ENCODE assay signal across 22 cellular contexts in genomic region chr10:23449677-23450220, GRCh38. TPM values are rescaled to one million over a fixed set of nuclear protein-coding genes. Genes with fewer than 3 reads are reported as not detected.
DNase-seq lines count a peak whose midpoint lies in the region; ATAC-seq lines count a peak whose summit lies in the region.
"Had no signal": no experiment of that assay in that cellular context is flagged by ENCODE, and none has a peak within 500 bp of the region (broad histone marks: within the 10 kb centered on the region; RNA-seq: fewer than 3 reads in every experiment).

No MANE protein-coding gene starts in this region.

- no peak for ATAC-seq in naive thymus-derived CD4-positive, alpha-beta T cell
- no peak for ATAC-seq in HG03432 (IDR thresholded peaks at IDR 0.05; ENCODE audit: unreplicated experiment)
- ATAC-seq: gastroesophageal sphincter, left colon, WTC11 had no signal

- peak overlapping the region; percentile 57 to 98 (median 79) for H3K4me2 ChIP-seq in BLaER1 treated with 17β-estradiol and CSF1 and Interleukin-3, amounts not matched to agents 10 nM and 100 nM

- H3K27ac Mint-ChIP-seq in CD8-positive, alpha-beta memory T cell: peak overlapping the region in 6 of 8 donors; percentile 50 to 70 (median 60)
- H3K27ac Mint-ChIP-seq in activated T-helper 1 cell treated with anti-CD3 and anti-CD28 coated beads, Interleukin-12 subunit alpha, Interleukin-12 subunit beta, Interleukin-2, Interleukin-4 antibody, amounts not matched to agents 30 ng/mL and 10 ng/mL and 1 ng/mL, durations not matched to agents 14 hours and 24 hours and 36 hours: peak overlapping the region; percentile 88
- peak overlapping the region in 7 of 9 donors; percentile 47 to 91 (median 83) for H3K27ac Mint-ChIP-seq in naive thymus-derived CD4-positive, alpha-beta T cell
- H3K27ac Mint-ChIP-seq: WTC11 had no signal

- POLR2A ChIA-PET in CD8-positive, alpha-beta memory T cell (lab: Charles Lee): interaction anchor here (1.4 kb wide), 1 partner anchor 11 kb away, joined by 7 read pairs; the partner anchor contains the start of gene OTUD1
- POLR2A ChIA-PET in naive thymus-derived CD4-positive, alpha-beta T cell (lab: Charles Lee): interaction anchor here (0.6 kb wide), 1 partner anchor 1106 kb away, joined by 3 read pairs; no protein-coding TSS in a partner anchor

- peak overlapping the region in 2 of 10 experiments; percentile 0 to 4; a peak in 1 of 20 replicates for H3K4me3 ChIP-seq in BLaER1 treated with 17β-estradiol and CSF1 and Interleukin-3, amounts not matched to agents 10 nM and 100 nM
- H3K4me3 ChIP-seq in CD8-positive, alpha-beta memory T cell (ENCODE audit: low read length): no peak overlapping the region
- H3K4me3 ChIP-seq in naive thymus-derived CD4-positive, alpha-beta T cell (ENCODE audit: low read length): no peak overlapping the region
- H3K4me3 ChIP-seq: breast epithelium, gastroesophageal sphincter, right lobe of liver had no signal

- H3K9me3 Mint-ChIP-seq in CD8-positive, alpha-beta memory T cell: no peaks in the 10 kb centered on the region
- H3K9me3 Mint-ChIP-seq in activated T-helper 1 cell treated with anti-CD3 and anti-CD28 coated beads, Interleukin-12 subunit alpha, Interleukin-12 subunit beta, Interleukin-2, Interleukin-4 antibody, amounts not matched to agents 30 ng/mL and 10 ng/mL and 1 ng/mL, durations not matched to agents 14 hours and 24 hours and 36 hours: no peaks in the 10 kb centered on the region
- H3K9me3 Mint-ChIP-seq in naive thymus-derived CD4-positive, alpha-beta T cell: no peaks in the 10 kb centered on the region
- H3K9me3 Mint-ChIP-seq: WTC11 had no signal

- peaks cover 0 to 40% (median 0%) of the 10 kb centered on the region in 11 experiments; a peak in 4 of 22 replicates for H4K20me1 ChIP-seq in BLaER1 treated with 17β-estradiol and CSF1 and Interleukin-3, amounts not matched to agents 10 nM and 100 nM

- no peaks in the 10 kb centered on the region for H3K27me3 Mint-ChIP-seq in CD8-positive, alpha-beta memory T cell
- H3K27me3 Mint-ChIP-seq in activated T-helper 1 cell treated with anti-CD3 and anti-CD28 coated beads, Interleukin-12 subunit alpha, Interleukin-12 subunit beta, Interleukin-2, Interleukin-4 antibody, amounts not matched to agents 30 ng/mL and 10 ng/mL and 1 ng/mL, durations not matched to agents 14 hours and 24 hours and 36 hours (ENCODE audit: insufficient read depth): no peaks in the 10 kb centered on the region
- no peaks in the 10 kb centered on the region for H3K27me3 Mint-ChIP-seq in naive thymus-derived CD4-positive, alpha-beta T cell

- H3K27me3 ChIP-seq in BLaER1 treated with 17β-estradiol and CSF1 and Interleukin-3, amounts not matched to agents 10 nM and 100 nM: no peaks in the 10 kb centered on the region
- H3K27me3 ChIP-seq in CD8-positive, alpha-beta memory T cell (ENCODE audit: insufficient read depth, low read length, poor library complexity, severe bottlenecking): no peaks in the 10 kb centered on the region
- no peaks in the 10 kb centered on the region for H3K27me3 ChIP-seq in naive thymus-derived CD4-positive, alpha-beta T cell (ENCODE audit: control insufficient read depth in 2 of 2, insufficient read depth in 2 of 2, low read length in 2 of 2)
- H3K27me3 ChIP-seq: breast epithelium, gastroesophageal sphincter, right lobe of liver had no signal

- peaks cover 0 to 39% (median 7%) of the 10 kb centered on the region in 11 experiments; a peak in 12 of 22 replicates for H3K36me3 ChIP-seq in BLaER1 treated with 17β-estradiol and CSF1 and Interleukin-3, amounts not matched to agents 10 nM and 100 nM
- H3K36me3 ChIP-seq in CD8-positive, alpha-beta memory T cell (ENCODE audit: insufficient read depth, low read length): no peaks in the 10 kb centered on the region
- no peaks in the 10 kb centered on the region for H3K36me3 ChIP-seq in naive thymus-derived CD4-positive, alpha-beta T cell (ENCODE audit: control insufficient read depth in 2 of 3, insufficient read depth in 3 of 3, low read length in 3 of 3)
- H3K36me3 ChIP-seq: breast epithelium, right lobe of liver had no signal

- peak overlapping the region in 9 of 11 experiments; percentile 11 to 60 (median 24); a peak in 11 of 22 replicates for H3K9ac ChIP-seq in BLaER1 treated with 17β-estradiol and CSF1 and Interleukin-3, amounts not matched to agents 10 nM and 100 nM

- CTCF ChIA-PET in CD8-positive, alpha-beta memory T cell (lab: Charles Lee): no interaction called here
- CTCF ChIA-PET in naive thymus-derived CD4-positive, alpha-beta T cell (lab: Charles Lee): no interaction called here

- peak overlapping the region; percentile 55 to 83 (median 70); a peak in 21 of 22 replicates for H3K27ac ChIP-seq in BLaER1 treated with 17β-estradiol and CSF1 and Interleukin-3, amounts not matched to agents 10 nM and 100 nM
- no peak overlapping the region for H3K27ac ChIP-seq in CD8-positive, alpha-beta memory T cell (ENCODE audit: low read depth, low read length)
- H3K27ac ChIP-seq in naive thymus-derived CD4-positive, alpha-beta T cell (ENCODE audit: low read depth, low read length): no peak overlapping the region
- H3K27ac ChIP-seq: breast epithelium, gastroesophageal sphincter, right lobe of liver had no signal

- H3K36me3 Mint-ChIP-seq in CD8-positive, alpha-beta memory T cell: peaks cover 3 to 15% (median 5%) of the 10 kb centered on the region in 3 donors
- peaks cover 15% of the 10 kb centered on the region for H3K36me3 Mint-ChIP-seq in activated T-helper 1 cell treated with anti-CD3 and anti-CD28 coated beads, Interleukin-12 subunit alpha, Interleukin-12 subunit beta, Interleukin-2, Interleukin-4 antibody, amounts not matched to agents 30 ng/mL and 10 ng/mL and 1 ng/mL, durations not matched to agents 14 hours and 24 hours and 36 hours (ENCODE audit: low read depth)
- peaks cover 0 to 13% (median 11%) of the 10 kb centered on the region in 5 donors for H3K36me3 Mint-ChIP-seq in naive thymus-derived CD4-positive, alpha-beta T cell

- H3K9me3 ChIP-seq in BLaER1 treated with 17β-estradiol and CSF1 and Interleukin-3, amounts not matched to agents 10 nM and 100 nM (replicated peaks in 1 of 11): peaks cover 0 to 19% (median 0%) of the 10 kb centered on the region in 11 experiments; a peak in 3 of 22 replicates
- H3K9me3 ChIP-seq in CD8-positive, alpha-beta memory T cell (ENCODE audit: low read length): no peaks in the 10 kb centered on the region
- no peaks in the 10 kb centered on the region for H3K9me3 ChIP-seq in naive thymus-derived CD4-positive, alpha-beta T cell (ENCODE audit: control insufficient read depth in 2 of 3, low read length in 3 of 3)
- H3K9me3 ChIP-seq: breast epithelium, gastroesophageal sphincter, right lobe of liver had no signal

- peaks cover 27 to 36% (median 34%) of the 10 kb centered on the region in 3 donors for H3K4me1 Mint-ChIP-seq in CD8-positive, alpha-beta memory T cell
- peaks cover 35% of the 10 kb centered on the region for H3K4me1 Mint-ChIP-seq in activated T-helper 1 cell treated with anti-CD3 and anti-CD28 coated beads, Interleukin-12 subunit alpha, Interleukin-12 subunit beta, Interleukin-2, Interleukin-4 antibody, amounts not matched to agents 30 ng/mL and 10 ng/mL and 1 ng/mL, durations not matched to agents 14 hours and 24 hours and 36 hours (ENCODE audit: low read depth)
- peaks cover 20 to 39% (median 36%) of the 10 kb centered on the region in 7 donors for H3K4me1 Mint-ChIP-seq in naive thymus-derived CD4-positive, alpha-beta T cell

- H3K4me1 ChIP-seq in BLaER1 treated with 17β-estradiol and CSF1 and Interleukin-3, amounts not matched to agents 10 nM and 100 nM: peaks cover 71 to 94% (median 80%) of the 10 kb centered on the region in 10 experiments
- peaks cover 7% of the 10 kb centered on the region for H3K4me1 ChIP-seq in CD8-positive, alpha-beta memory T cell (ENCODE audit: insufficient read depth, low read length)
- H3K4me1 ChIP-seq in naive thymus-derived CD4-positive, alpha-beta T cell (ENCODE audit: control insufficient read depth in 2 of 2, insufficient read depth in 2 of 2, low read length in 2 of 2): peaks cover 0 to 6% of the 10 kb centered on the region in 2 donors
- H3K4me1 ChIP-seq: breast epithelium, right lobe of liver had no signal

- DNase-seq in CD8-positive, alpha-beta memory T cell: no peak
- no peak for DNase-seq in activated T-helper 1 cell treated with anti-CD3 and anti-CD28 coated beads, Interleukin-12 subunit alpha, Interleukin-12 subunit beta, Interleukin-2, Interleukin-4 antibody, amounts not matched to agents 30 ng/mL and 10 ng/mL and 1 ng/mL, durations not matched to agents 14 hours and 24 hours and 36 hours (ENCODE audit: low spot score)
- DNase-seq in naive thymus-derived CD4-positive, alpha-beta T cell: no peak
- no peak for DNase-seq in SIG-M5 treated with dmso at 0.1 percent for 504 hours (lab: John Stamatoyannopoulos, UW; ENCODE audit: unreplicated experiment)
- DNase-seq in epidermal melanocyte (ENCODE audit: insufficient read length, low spot score): no peak
- DNase-seq: activated CD8-positive, alpha-beta memory T cell treated with anti-CD3 and anti-CD28 coated beads, Interleukin-2, amount 50 U/mL, for 4 hours; AML-193; dermis blood vessel endothelial cell; GDM1; KBM-7; left colon; midbrain; NCI-H1092; NCI-H524 treated with DMSO at 0.1 percent for 48 hours; nucleus accumbens; right lobe of liver; Right ventricle myocardium superior had no signal

- peak overlapping the region in 1 of 7 donors; percentile 63 for H3K4me3 Mint-ChIP-seq in CD8-positive, alpha-beta memory T cell
- no peak overlapping the region for H3K4me3 Mint-ChIP-seq in activated T-helper 1 cell treated with anti-CD3 and anti-CD28 coated beads, Interleukin-12 subunit alpha, Interleukin-12 subunit beta, Interleukin-2, Interleukin-4 antibody, amounts not matched to agents 30 ng/mL and 10 ng/mL and 1 ng/mL, durations not matched to agents 14 hours and 24 hours and 36 hours
- peak overlapping the region in 1 of 10 donors; percentile 49 for H3K4me3 Mint-ChIP-seq in naive thymus-derived CD4-positive, alpha-beta T cell
- H3K4me3 Mint-ChIP-seq: WTC11 had no signal

- intact Hi-C loops in activated T-helper 1 cell treated with anti-CD3 and anti-CD28 coated beads, Interleukin-12 subunit alpha, Interleukin-12 subunit beta, Interleukin-2, Interleukin-4 antibody, amounts not matched to agents 30 ng/mL and 10 ng/mL and 1 ng/mL, durations not matched to agents 14 hours and 24 hours and 36 hours (cut with micrococcal nuclease): loop anchor here (1.0 to 10.0 kb wide), 6 partner anchors 63 to 1445 kb away; partner anchors contain the start of genes DNAJC1 and KIAA1217
- intact Hi-C loops in naive thymus-derived CD4-positive, alpha-beta T cell (cut with micrococcal nuclease): loop anchor here in 1 of 2 donors (10.0 kb wide), 1 partner anchor 1175 kb away; no protein-coding TSS in a partner anchor

RNA-seq across cellular contexts. Expression of gene OTUD1, which starts 10.9 kb away (rescaled TPM):
- 1 to 10 TPM; 6.6 to 6.9 TPM for total RNA-seq in CD8-positive, alpha-beta memory T cell
- 17.2 TPM for polyA plus RNA-seq in CD8-positive, alpha-beta memory T cell
- total RNA-seq in activated T-helper 1 cell treated with anti-CD3 and anti-CD28 coated beads, Interleukin-12 subunit alpha, Interleukin-12 subunit beta, Interleukin-2, Interleukin-4 antibody, amounts not matched to agents 30 ng/mL and 10 ng/mL and 1 ng/mL, durations not matched to agents 14 hours and 24 hours and 36 hours: 19.1 and 20.3 TPM in 2 replicates
- total RNA-seq in naive thymus-derived CD4-positive, alpha-beta T cell: 100 to 1,000 TPM in 1 of 5 experiments, 10 to 100 TPM in 4; 20.7 to 118 (median 44.5) TPM
- polyA plus RNA-seq in naive thymus-derived CD4-positive, alpha-beta T cell: 1 to 10 TPM; 8.1 to 8.7 TPM

Comparison
In these comparisons a context has a peak if more than half of its experiments do, and no peak if none do; other contexts are left out.
1. H3K27ac ChIP-seq: peak in BLaER1 treated with 17β-estradiol and CSF1 and Interleukin-3, amounts not matched to agents 10 nM and 100 nM (11 of 11); none in CD8-positive, alpha-beta memory T cell (single experiment) and naive thymus-derived CD4-positive, alpha-beta T cell (single experiment).
2. Peak in every context shown above with its lines, with median percentiles within 50 percentile points of each other: H3K27ac Mint-ChIP-seq.